ENCODE assay signal across 1 cellular context in the genomic region with DNA sequence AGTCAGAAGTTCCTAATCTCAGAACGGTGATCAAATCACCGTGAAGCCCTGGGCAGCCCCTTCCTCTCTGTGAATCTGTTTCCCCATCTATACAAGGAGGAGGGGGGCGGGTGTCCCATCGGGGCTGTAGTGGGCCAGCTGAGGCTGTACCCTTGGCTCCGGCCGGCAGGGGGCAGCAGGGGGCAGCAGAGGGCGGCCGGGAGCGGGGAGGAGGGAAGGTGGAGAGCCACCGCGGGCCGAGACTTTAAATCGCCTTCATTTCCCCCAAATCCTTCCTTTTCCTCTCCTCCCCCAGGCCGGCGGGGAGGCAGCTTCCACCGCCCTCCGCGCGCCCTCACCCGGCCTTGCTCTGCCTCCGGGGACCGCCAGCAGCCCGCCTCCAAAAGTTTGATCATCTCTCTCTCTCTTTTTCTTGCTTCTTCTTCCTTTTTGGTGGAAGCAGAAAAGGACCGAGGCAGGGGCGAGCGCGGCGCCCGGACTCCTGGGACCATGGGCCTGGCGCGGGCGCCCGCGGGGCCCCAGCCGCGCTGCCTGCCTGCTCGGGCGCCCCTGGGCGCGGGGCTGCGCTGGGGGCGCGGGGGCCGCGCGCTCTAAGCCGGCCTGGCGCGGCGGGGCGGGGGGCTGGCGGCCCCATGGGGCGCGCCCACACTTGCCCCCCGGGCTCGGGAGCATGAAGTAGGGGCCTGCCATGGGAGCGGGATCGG.
TF ChIP-seq lines count a peak whose summit lies in the region.

A gene (plus strand): TSS at position 275 of the 704 bp plus-strand sequence. CDS start 414 bp downstream, at position 689.

TF ChIP-seq in HepG2, 621 proteins besides CTCF, POLR2A, EP300 and RAD21 (continued from another document):
- TF ChIP-seq, protein P1, sequence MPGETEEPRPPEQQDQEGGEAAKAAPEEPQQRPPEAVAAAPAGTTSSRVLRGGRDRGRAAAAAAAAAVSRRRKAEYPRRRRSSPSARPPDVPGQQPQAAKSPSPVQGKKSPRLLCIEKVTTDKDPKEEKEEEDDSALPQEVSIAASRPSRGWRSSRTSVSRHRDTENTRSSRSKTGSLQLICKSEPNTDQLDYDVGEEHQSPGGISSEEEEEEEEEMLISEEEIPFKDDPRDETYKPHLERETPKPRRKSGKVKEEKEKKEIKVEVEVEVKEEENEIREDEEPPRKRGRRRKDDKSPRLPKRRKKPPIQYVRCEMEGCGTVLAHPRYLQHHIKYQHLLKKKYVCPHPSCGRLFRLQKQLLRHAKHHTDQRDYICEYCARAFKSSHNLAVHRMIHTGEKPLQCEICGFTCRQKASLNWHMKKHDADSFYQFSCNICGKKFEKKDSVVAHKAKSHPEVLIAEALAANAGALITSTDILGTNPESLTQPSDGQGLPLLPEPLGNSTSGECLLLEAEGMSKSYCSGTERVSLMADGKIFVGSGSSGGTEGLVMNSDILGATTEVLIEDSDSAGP (CRISPR knock-in tag; IDR thresholded peaks at IDR 0.05; ENCODE audit: borderline replicate concordance), result 0 out of 2 replicates have a peak, but pooled peaks have one; percentile 36
- TF ChIP-seq ZC3H13 (CRISPR knock-in tag; IDR thresholded peaks at IDR 0.05) (no peak), ZBTB38 (CRISPR knock-in tag; IDR thresholded peaks at IDR 0.05) (0 out of 2 replicates have a peak, but pooled peaks have one; percentile 21)
- TF ChIP-seq, protein P2, sequence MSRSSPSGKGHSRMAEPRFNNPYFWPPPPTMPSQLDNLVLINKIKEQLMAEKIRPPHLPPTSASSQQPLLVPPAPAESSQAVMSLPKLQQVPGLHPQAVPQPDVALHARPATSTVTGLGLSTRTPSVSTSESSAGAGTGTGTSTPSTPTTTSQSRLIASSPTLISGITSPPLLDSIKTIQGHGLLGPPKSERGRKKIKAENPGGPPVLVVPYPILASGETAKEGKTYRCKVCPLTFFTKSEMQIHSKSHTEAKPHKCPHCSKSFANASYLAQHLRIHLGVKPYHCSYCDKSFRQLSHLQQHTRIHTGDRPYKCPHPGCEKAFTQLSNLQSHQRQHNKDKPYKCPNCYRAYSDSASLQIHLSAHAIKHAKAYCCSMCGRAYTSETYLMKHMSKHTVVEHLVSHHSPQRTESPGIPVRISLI (CRISPR knock-in tag; IDR thresholded peaks at IDR 0.05; ENCODE audit: borderline replicate concordance), result no peak
